Comparison of ENCODE assay signal across 16 cellular contexts in the genomic region with DNA sequence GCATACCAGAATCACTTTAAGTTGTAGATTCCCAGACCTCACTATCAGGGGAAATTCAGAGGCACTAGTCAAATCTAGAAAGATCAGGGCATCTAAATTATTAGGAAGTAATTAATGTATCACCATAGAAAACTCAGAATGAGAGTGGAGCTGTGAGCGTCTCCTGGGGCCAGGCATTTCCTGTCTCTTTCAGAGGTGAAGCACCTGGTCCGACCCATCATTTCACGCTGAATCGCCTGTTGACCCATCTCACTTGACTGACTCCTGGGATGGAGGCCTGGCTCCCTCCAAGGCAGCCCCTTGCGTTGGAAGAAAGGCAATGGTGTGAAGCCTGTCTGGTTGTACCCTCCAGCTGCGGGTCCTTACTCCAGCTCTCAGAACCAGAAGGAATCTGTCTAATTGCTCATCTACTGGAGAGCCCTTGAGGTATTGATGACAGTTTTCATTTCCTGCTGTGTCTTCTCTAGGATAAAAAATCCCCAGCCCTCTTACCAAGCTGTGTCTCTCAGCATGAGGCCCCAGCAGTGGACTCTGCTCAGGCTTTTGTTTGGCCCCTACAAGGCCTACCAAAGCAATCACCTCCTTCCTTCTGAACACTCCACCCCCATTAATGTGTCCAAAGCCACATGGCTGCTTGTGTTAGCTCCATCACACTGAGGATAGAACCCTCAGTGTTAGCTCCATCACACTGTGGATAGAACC.
"Had no signal": no experiment of that assay in that cellular context is flagged by ENCODE, and none has a peak within 500 bp of the region (broad histone marks: within the 10 kb centered on the region; RNA-seq: fewer than 3 reads in every experiment).

No MANE protein-coding gene starts in this region.

- H3K4me3 ChIP-seq: body of pancreas, coronary artery, heart left ventricle, left lung, sigmoid colon, upper lobe of left lung had no signal

- ATAC-seq: activated CD8-positive, alpha-beta T cell treated with anti-CD3 and anti-CD28 coated beads, Interleukin-2, amount 10 ng/mL, durations not matched to agents 7 days and 5 days; activated T-helper 17 cell treated with anti-CD3 and anti-CD28 coated beads, Interleukin-2, amount 50 U/mL, for 72 hours; body of pancreas; heart left ventricle; left lung had no signal

- H3K27me3 ChIP-seq: body of pancreas, upper lobe of left lung had no signal

- DNase-seq: activated CD4-positive, alpha-beta T cell treated with anti-CD3 and anti-CD28 coated beads for 48 hours; activated CD8-positive, alpha-beta memory T cell treated with anti-CD3 and anti-CD28 coated beads, Interleukin-2, amount 50 U/mL, for 48 hours; activated CD8-positive, alpha-beta T cell treated with anti-CD3 and anti-CD28 coated beads, Interleukin-2, amount 10 ng/mL, durations not matched to agents 7 days and 5 days; amniotic stem cell; body of pancreas; central memory CD4-positive, alpha-beta T cell; effector CD4-positive, alpha-beta T cell; foreskin melanocyte; heart left ventricle; left lung; nephron progenitor cell; sigmoid colon; stimulated activated CD4-positive, alpha-beta T cell treated with anti-CD3 and anti-CD28 coated beads, Interleukin-12 subunit alpha, Interleukin-12 subunit beta, amount 100 ng/mL, for 4 hours; upper lobe of left lung had no signal

- H3K4me1 ChIP-seq: body of pancreas, sigmoid colon had no signal

- H3K9me3 ChIP-seq: body of pancreas, heart left ventricle, left lung, sigmoid colon, upper lobe of left lung had no signal

- H3K27ac ChIP-seq: body of pancreas, coronary artery, heart left ventricle, left lung, sigmoid colon, upper lobe of left lung had no signal

- H3K36me3 ChIP-seq: heart left ventricle, left lung, sigmoid colon, upper lobe of left lung had no signal
